Comparison of ENCODE assay signal across 8 cellular contexts in the genomic region with DNA sequence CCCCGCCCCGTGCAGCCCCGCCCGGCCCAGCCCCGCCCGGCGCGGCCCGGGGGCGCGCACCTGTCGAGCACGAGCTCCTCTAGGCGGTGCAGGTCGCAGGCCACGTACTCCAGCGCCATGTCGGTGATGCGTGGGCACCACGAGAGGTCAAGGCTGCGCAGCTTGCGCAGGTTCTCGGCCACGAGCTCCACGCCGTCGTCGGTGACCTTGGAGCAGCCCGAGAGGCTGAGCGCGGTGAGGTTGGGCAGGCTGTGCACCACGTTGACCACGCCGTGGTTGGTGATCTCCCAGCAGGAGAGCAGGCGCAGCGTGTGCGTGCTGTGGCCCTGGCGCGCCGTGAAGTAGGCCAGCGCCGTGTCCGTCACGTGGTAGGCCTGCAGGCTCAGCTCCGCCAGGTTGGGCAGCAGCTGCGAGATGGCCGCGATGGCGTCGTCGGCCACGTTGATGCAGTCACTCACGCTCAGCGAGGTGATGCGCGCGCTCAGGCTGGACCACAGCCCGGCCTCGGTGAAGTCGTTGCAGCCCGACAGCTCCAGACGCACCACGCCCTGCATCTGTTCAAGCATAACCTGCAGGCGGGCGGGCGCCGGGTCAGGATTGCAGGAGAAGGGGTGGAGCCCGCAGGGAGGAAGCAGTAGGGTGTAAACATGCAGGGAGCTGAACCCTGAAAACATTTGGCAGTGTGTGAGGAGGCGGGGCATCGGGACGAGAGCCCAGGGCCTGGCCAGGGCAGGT. TPM values are rescaled to one million over a fixed set of nuclear protein-coding genes. Genes with fewer than 3 reads are reported as not detected.
DNase-seq lines count a peak whose midpoint lies in the region; ATAC-seq and TF ChIP-seq lines count a peak whose summit lies in the region.

No MANE protein-coding gene starts in this region.

- H3K36me3 Mint-ChIP-seq in activated naive CD4-positive, alpha-beta T cell treated with anti-CD3 and anti-CD28 coated beads, Interleukin-2, amount 10 ng/mL, durations not matched to agents 7 days and 5 days, result no peaks in the 10 kb centered on the region
- no peaks in the 10 kb centered on the region for H3K36me3 Mint-ChIP-seq in stimulated activated naive CD8-positive, alpha-beta T cell treated with anti-CD3 and anti-CD28 coated beads, Interleukin-15, Interleukin-2, amounts not matched to agents 100 ng/mL and 50 ng/mL, for 24 hours (ENCODE audit: low read depth)

- DNase-seq in NCI-H446 treated with DMSO at 0.1 percent for 48 hours (lab: John Stamatoyannopoulos, UW) (peak; percentile 24), NCI-H446 (lab: John Stamatoyannopoulos, UW) (no peak), PC-3 (peak; percentile 62), lung (ENCODE audit: low spot score) (no peak)
- peak; percentile 81 for DNase-seq in activated naive CD4-positive, alpha-beta T cell treated with anti-CD3 and anti-CD28 coated beads, Interleukin-2, amount 10 ng/mL, durations not matched to agents 7 days and 5 days

- H2AFZ ChIP-seq in PC-3 (ENCODE audit: low read length), result peak overlapping the region; percentile 80

- no peaks in the 10 kb centered on the region for H4K20me1 ChIP-seq in PC-3 (ENCODE audit: low read length)

- ATAC-seq in PC-3 (peak; percentile 62), lung (ENCODE audit: insufficient read depth, low FRiP score) (peak; percentile 36), HG03378 (IDR thresholded peaks at IDR 0.05; ENCODE audit: unreplicated experiment) (no peak), HG03095 (IDR thresholded peaks at IDR 0.05; ENCODE audit: unreplicated experiment) (no peak)

- H3K27me3 ChIP-seq in PC-3 (ENCODE audit: low read length) (no peaks in the 10 kb centered on the region), lung (ENCODE audit: control insufficient read depth, insufficient read depth) (no peaks in the 10 kb centered on the region)

- H3K27me3 Mint-ChIP-seq in activated naive CD4-positive, alpha-beta T cell treated with anti-CD3 and anti-CD28 coated beads, Interleukin-2, amount 10 ng/mL, durations not matched to agents 7 days and 5 days, result peaks cover 65% of the 10 kb centered on the region
- H3K27me3 Mint-ChIP-seq in stimulated activated naive CD8-positive, alpha-beta T cell treated with anti-CD3 and anti-CD28 coated beads, Interleukin-15, Interleukin-2, amounts not matched to agents 100 ng/mL and 50 ng/mL, for 24 hours, result peaks cover 3% of the 10 kb centered on the region

- peak overlapping the region; percentile 76 for H3K4me3 Mint-ChIP-seq in activated naive CD4-positive, alpha-beta T cell treated with anti-CD3 and anti-CD28 coated beads, Interleukin-2, amount 10 ng/mL, durations not matched to agents 7 days and 5 days
- H3K4me3 Mint-ChIP-seq in stimulated activated naive CD8-positive, alpha-beta T cell treated with anti-CD3 and anti-CD28 coated beads, Interleukin-15, Interleukin-2, amounts not matched to agents 100 ng/mL and 50 ng/mL, for 24 hours, result peak overlapping the region; percentile 74

- intact Hi-C loops in PC-3 (cut with micrococcal nuclease), result no loop called here

- H3K36me3 ChIP-seq in PC-3 (ENCODE audit: low read depth, low read length) (no peaks in the 10 kb centered on the region), lung (ENCODE audit: control insufficient read depth in 2 of 2, insufficient read depth in 2 of 2, low read length in 2 of 2) (no peaks in the 10 kb centered on the region)

- POLR2A ChIA-PET in PC-3 (lab: Charles Lee; ENCODE audit: unreplicated experiment), result interaction anchor here (0.6 to 1.1 kb wide), 4 partner anchors 32 to 112 kb away, joined by 3 to 9 read pairs (median 4); a partner anchor contains a TSS

- 3 to 4% methylated on average over 70 to 71 of the region's 71 CpGs for WGBS in lung, 2 donors

- peak overlapping the region; percentile 88 for H3K4me2 ChIP-seq in PC-3 (ENCODE audit: low read length)

- no TSS peak for BruUV-seq in PC-3 (replicated peaks; lab: Mats Ljungman, UMichigan)

- TF ChIP-seq CTCF in PC-3 (conservative IDR thresholded peaks at IDR 0.05; ENCODE audit: low read depth, low read length), result no peak
- TF ChIP-seq CTCF in lung (IDR thresholded peaks at IDR 0.05; ENCODE audit: control extremely low read depth, extremely low read depth), result no peak

- peak overlapping the region; percentile 26 for H3K9ac ChIP-seq in PC-3 (ENCODE audit: low read length)

- H3K79me2 ChIP-seq in PC-3 (ENCODE audit: low read length), result no peaks in the 10 kb centered on the region

- H3K4me3 ChIP-seq in PC-3 (ENCODE audit: low read length), result peak overlapping the region; percentile 63
- peak overlapping the region; percentile 2 for H3K4me3 ChIP-seq in lung

- H3K27ac Mint-ChIP-seq in activated naive CD4-positive, alpha-beta T cell treated with anti-CD3 and anti-CD28 coated beads, Interleukin-2, amount 10 ng/mL, durations not matched to agents 7 days and 5 days, result peak overlapping the region; percentile 90
- H3K27ac Mint-ChIP-seq in stimulated activated naive CD8-positive, alpha-beta T cell treated with anti-CD3 and anti-CD28 coated beads, Interleukin-15, Interleukin-2, amounts not matched to agents 100 ng/mL and 50 ng/mL, for 24 hours, result peak overlapping the region; percentile 52

- H3K27ac ChIP-seq in PC-3 (ENCODE audit: low read length) (no peak overlapping the region), lung (ENCODE audit: low read depth in 1 of 2, low read length in 1 of 2) (no peak overlapping the region)

- H3K9me3 ChIP-seq in PC-3 (ENCODE audit: low read length) (no peaks in the 10 kb centered on the region), lung (ENCODE audit: control insufficient read depth in 2 of 2, insufficient read depth in 1 of 2, low read length in 1 of 2) (peaks cover 0 to 8% of the 10 kb centered on the region in 2 donors)

- CTCF ChIA-PET in PC-3 (lab: Charles Lee), result no interaction called here
- CTCF ChIA-PET in activated naive CD4-positive, alpha-beta T cell treated with anti-CD3 and anti-CD28 coated beads, Interleukin-2, amount 10 ng/mL, durations not matched to agents 7 days and 5 days (lab: Charles Lee), result interaction anchor here (1.0 to 1.3 kb wide), 3 partner anchors 17 to 24 kb away, joined by 3 to 4 read pairs (median 4); a partner anchor contains a TSS

- no peaks in the 10 kb centered on the region for H3K9me3 Mint-ChIP-seq in activated naive CD4-positive, alpha-beta T cell treated with anti-CD3 and anti-CD28 coated beads, Interleukin-2, amount 10 ng/mL, durations not matched to agents 7 days and 5 days
- no peaks in the 10 kb centered on the region for H3K9me3 Mint-ChIP-seq in stimulated activated naive CD8-positive, alpha-beta T cell treated with anti-CD3 and anti-CD28 coated beads, Interleukin-15, Interleukin-2, amounts not matched to agents 100 ng/mL and 50 ng/mL, for 24 hours

- H3K4me1 ChIP-seq in PC-3 (ENCODE audit: insufficient read depth, low read length) (peaks cover 14% of the 10 kb centered on the region; the same call in 1 of the 2 replicates), lung (ENCODE audit: control insufficient read depth in 2 of 2, insufficient read depth in 2 of 2, low read length in 2 of 2) (peaks cover 2 to 16% of the 10 kb centered on the region in 2 donors)

- H3K4me1 Mint-ChIP-seq in activated naive CD4-positive, alpha-beta T cell treated with anti-CD3 and anti-CD28 coated beads, Interleukin-2, amount 10 ng/mL, durations not matched to agents 7 days and 5 days, result peaks cover 45% of the 10 kb centered on the region
- peaks cover 24% of the 10 kb centered on the region for H3K4me1 Mint-ChIP-seq in stimulated activated naive CD8-positive, alpha-beta T cell treated with anti-CD3 and anti-CD28 coated beads, Interleukin-15, Interleukin-2, amounts not matched to agents 100 ng/mL and 50 ng/mL, for 24 hours (ENCODE audit: low read depth)

- H3K9me2 ChIP-seq in PC-3 (replicated peaks; ENCODE audit: low read length), result no peaks in the 10 kb centered on the region

- H3F3A ChIP-seq in PC-3 (ENCODE audit: low read length, unreplicated experiment), result peaks cover 4% of the 10 kb centered on the region

RNA-seq across cellular contexts. Expression of a gene that starts 5.3 kb away (rescaled TPM):
- 9.5 and 12.7 TPM in 2 replicates for total RNA-seq in PC-3 (2014; rRNA removed)
- 10 to 100 TPM in 1 of 2 donors, 1 to 10 TPM in 1; 8.1 to 16.3 TPM for total RNA-seq in lung
- polyA plus RNA-seq in lung, result 1 to 10 TPM; 8.1 to 9.8 TPM

RNA-seq across cellular contexts. Expression of a gene that starts 10.1 kb away (rescaled TPM):
- total RNA-seq in PC-3 (2014; rRNA removed), result 4.3 and 7.5 TPM in 2 replicates
- 1 to 10 TPM in 1 of 2 donors, under 1 TPM in 1; 0.14 to 7.4 TPM for total RNA-seq in lung
- polyA plus RNA-seq in lung, result 1 to 10 TPM in 1 of 2 donors, under 1 TPM in 1; 0.93 to 5.0 TPM

RNA-seq across cellular contexts. Expression of a gene that starts 11.4 kb away (rescaled TPM):
- total RNA-seq in PC-3 (2014; rRNA removed) (81.3 and 90.5 TPM in 2 replicates), lung (10 to 100 TPM; 32.5 to 90.3 TPM)
- 10 to 100 TPM; 48.4 to 67.5 TPM for polyA plus RNA-seq in lung

RNA-seq across cellular contexts. Expression of a gene that starts 15.3 kb away (rescaled TPM):
- 152 and 226 TPM in 2 replicates for total RNA-seq in PC-3 (2014; rRNA removed)
- 100 to 1,000 TPM in 1 of 2 donors, 10 to 100 TPM in 1; 58.8 to 131 TPM for total RNA-seq in lung
- 100 to 1,000 TPM; 113 to 131 TPM for polyA plus RNA-seq in lung

RNA-seq across cellular contexts. Expression of a gene that starts 19.4 kb away (rescaled TPM):
- total RNA-seq in PC-3 (2014; rRNA removed) (314 and 320 TPM in 2 replicates), lung (10 to 100 TPM; 10.9 to 67.3 TPM)
- 10 to 100 TPM; 30.3 to 52.7 TPM for polyA plus RNA-seq in lung

Comparison
In these comparisons a context has a peak if more than half of its experiments do, and no peak if none do; other contexts are left out.
1. DNase-seq: peak in NCI-H446 treated with DMSO at 0.1 percent for 48 hours (single experiment), PC-3 (single experiment) and activated naive CD4-positive, alpha-beta T cell treated with anti-CD3 and anti-CD28 coated beads, Interleukin-2, amount 10 ng/mL, durations not matched to agents 7 days and 5 days (single experiment); none in NCI-H446 (0 of 2) and lung (single experiment).
2. ATAC-seq: peak in PC-3 (single experiment) and lung (single experiment); none in HG03378 (single experiment) and HG03095 (single experiment).